In the genomic region with DNA sequence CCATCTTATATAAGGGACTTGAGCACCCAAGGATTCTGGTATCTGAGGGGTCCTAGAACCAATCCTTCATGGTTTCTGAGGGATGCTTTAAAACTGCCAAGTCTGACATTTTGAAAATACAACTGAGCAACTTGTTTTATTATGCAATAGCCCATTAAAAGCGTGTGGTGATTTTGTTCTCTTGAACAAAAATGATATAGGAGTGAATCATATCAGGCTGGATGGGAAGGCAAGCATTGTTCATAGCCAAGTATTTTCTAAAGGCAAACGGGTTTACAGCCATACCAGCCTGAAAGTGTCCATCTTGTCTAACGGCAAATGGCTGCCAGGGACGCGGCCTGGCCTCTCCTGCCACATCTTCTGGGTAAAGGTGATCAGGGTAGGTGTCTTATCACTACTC, we compare ENCODE assay signal across 1 cellular context.
TF ChIP-seq lines count a peak whose summit lies in the region.

No MANE protein-coding gene starts in this region.

TF ChIP-seq in IMR-90, 13 proteins besides CTCF, POLR2A, EP300 and RAD21:
- TF ChIP-seq CEBPB (IDR thresholded peaks at IDR 0.05; ENCODE audit: low read depth, low read length) (peak; percentile 90), MAFK (IDR thresholded peaks at IDR 0.05; ENCODE audit: low read depth, low read length) (no peak)
